In the genomic region with DNA sequence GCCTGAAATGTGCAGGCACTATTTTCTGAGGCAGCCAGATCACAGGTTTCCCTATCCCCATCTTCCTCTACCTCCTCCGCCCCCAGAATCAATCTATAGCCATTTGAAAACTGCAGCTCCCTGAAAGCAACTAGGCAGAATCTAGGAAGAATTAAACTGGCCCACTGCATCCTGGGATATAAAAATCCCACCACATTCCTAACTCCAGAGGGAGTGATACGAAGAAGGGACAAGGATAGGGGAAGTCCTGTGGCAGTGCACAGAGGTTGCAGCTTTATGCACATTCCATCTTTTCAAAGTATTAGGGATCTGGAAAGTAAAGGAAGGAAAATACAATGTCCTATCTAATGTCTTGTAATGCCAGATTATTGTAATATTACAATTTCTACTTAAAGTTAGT, we compare ENCODE assay signal across 14 cellular contexts. TPM values are rescaled to one million over a fixed set of nuclear protein-coding genes. Genes with fewer than 3 reads are reported as not detected.
DNase-seq lines count a peak whose midpoint lies in the region; ATAC-seq, FAIRE-seq and TF ChIP-seq lines count a peak whose summit lies in the region.
"Had no signal": no experiment of that assay in that cellular context is flagged by ENCODE, and none has a peak within 500 bp of the region (broad histone marks: within the 10 kb centered on the region; RNA-seq: fewer than 3 reads in every experiment).

No MANE protein-coding gene starts in this region.

- ATAC-seq in body of pancreas (no peak), HG03139 (IDR thresholded peaks at IDR 0.05; ENCODE audit: unreplicated experiment) (no peak)
- ATAC-seq: activated CD8-positive, alpha-beta T cell treated with anti-CD3 and anti-CD28 coated beads, Interleukin-2, amount 10 ng/mL, durations not matched to agents 7 days and 5 days had no signal

- TF ChIP-seq POLR2A in endothelial cell of umbilical vein (IDR thresholded peaks at IDR 0.05; ENCODE audit: low read depth, low read length): no peak
- no peak for TF ChIP-seq POLR2A in body of pancreas (IDR thresholded peaks at IDR 0.05)

- H3K79me2 ChIP-seq in MM.1S (ENCODE audit: low read length) (no peaks in the 10 kb centered on the region), endothelial cell of umbilical vein (ENCODE audit: control insufficient read depth, insufficient read depth, low read length) (no peaks in the 10 kb centered on the region)

- no peak overlapping the region for H3K4me3 Mint-ChIP-seq in nephron progenitor cell
- H3K4me3 Mint-ChIP-seq: activated CD8-positive, alpha-beta T cell treated with anti-CD3 and anti-CD28 coated beads, Interleukin-2, amount 10 ng/mL, durations not matched to agents 7 days and 5 days; activated naive CD8-positive, alpha-beta T cell had no signal

- no peaks in the 10 kb centered on the region for H3K9me2 ChIP-seq in MM.1S (replicated peaks; ENCODE audit: insufficient read depth, low read length)

- no peak overlapping the region for H3K9ac ChIP-seq in MM.1S (ENCODE audit: low read length)
- no peak overlapping the region for H3K9ac ChIP-seq in endothelial cell of umbilical vein (replicated peaks; ENCODE audit: extremely low read depth, insufficient read depth, low read length)

- FAIRE-seq in endothelial cell of umbilical vein (lab: Jason Lieb, UNC): no peak
- FAIRE-seq: GM12891, keratinocyte had no signal

- dilution Hi-C loops in endothelial cell of umbilical vein (cut with MboI; ENCODE audit: extremely low pct_ligation_motif_present, low sequenced_read_pairs): no loop called here

- H3F3A ChIP-seq in MM.1S (ENCODE audit: insufficient read depth, low read length): no peaks in the 10 kb centered on the region

- H3K4me1 Mint-ChIP-seq in nephron progenitor cell: peaks cover 22% of the 10 kb centered on the region

- POLR2A ChIA-PET in endothelial cell of umbilical vein (lab: Charles Lee): no interaction called here

- intact Hi-C loops in endothelial cell of umbilical vein (cut with micrococcal nuclease): no loop called here
- intact Hi-C loops in body of pancreas (cut with DNase I): no loop called here

- H3K9me3 ChIP-seq in BE2C (no peaks in the 10 kb centered on the region), MM.1S (replicated peaks; ENCODE audit: insufficient read depth, low read length) (no peaks in the 10 kb centered on the region), endothelial cell of umbilical vein (replicated peaks; ENCODE audit: control insufficient read depth, insufficient read depth, low read length) (no peaks in the 10 kb centered on the region), body of pancreas (no peaks in the 10 kb centered on the region)
- H3K9me3 ChIP-seq: Caco-2 had no signal

- H3K27ac ChIP-seq in MM.1S (ENCODE audit: low read length) (no peak overlapping the region), endothelial cell of umbilical vein (ENCODE audit: insufficient read depth, low read depth, low read length) (no peak overlapping the region), body of pancreas (no peak overlapping the region)

- no peaks in the 10 kb centered on the region for H3K9me1 ChIP-seq in endothelial cell of umbilical vein (replicated peaks; ENCODE audit: control insufficient read depth, extremely low read depth, insufficient read depth, low read length)

- no peak for DNase-seq in BE2C
- DNase-seq in MM.1S: no peak
- DNase-seq in endothelial cell of umbilical vein (ENCODE audit: low read depth, low spot score): no peak
- DNase-seq in nephron progenitor cell: no peak
- no peak for DNase-seq in NK-92 (lab: John Stamatoyannopoulos, UW; ENCODE audit: unreplicated experiment)
- DNase-seq in body of pancreas: no peak
- DNase-seq in NCI-H510A treated with DMSO at 0.1 percent for 48 hours (lab: John Stamatoyannopoulos, UW): no peak
- DNase-seq: activated CD8-positive, alpha-beta T cell treated with anti-CD3 and anti-CD28 coated beads, Interleukin-2, amount 10 ng/mL, durations not matched to agents 7 days and 5 days; posterior cingulate gyrus had no signal

- no TSS peak for BruUV-seq in endothelial cell of umbilical vein (replicated peaks; lab: Mats Ljungman, UMichigan)

- peak; percentile 48 for TF ChIP-seq CTCF in BE2C (IDR thresholded peaks at IDR 0.05; ENCODE audit: low read depth, low read length)
- TF ChIP-seq CTCF in MM.1S (IDR thresholded peaks at IDR 0.05; ENCODE audit: low read length): no peak
- TF ChIP-seq CTCF in endothelial cell of umbilical vein (IDR thresholded peaks at IDR 0.05; ENCODE audit: extremely low read depth in 1 of 2, insufficient read depth in 1 of 2, low read depth in 1 of 2, low read length in 2 of 2): peak in 1 of 2 donors; percentile 11
- TF ChIP-seq CTCF in nephron progenitor cell (IDR thresholded peaks at IDR 0.05): peak; percentile 21
- no peak for TF ChIP-seq CTCF in body of pancreas (IDR thresholded peaks at IDR 0.05)

- H3K36me3 Mint-ChIP-seq in nephron progenitor cell (ENCODE audit: low read depth): no peaks in the 10 kb centered on the region

- H3K4me2 ChIP-seq in MM.1S (ENCODE audit: low read depth, low read length): peak overlapping the region; percentile 29; the same call in 1 of the 2 replicates
- H3K4me2 ChIP-seq in endothelial cell of umbilical vein (ENCODE audit: insufficient read depth, low read length): no peak overlapping the region

- H3K36me3 ChIP-seq in BE2C (no peaks in the 10 kb centered on the region), MM.1S (replicated peaks; ENCODE audit: insufficient read depth, low read length) (no peaks in the 10 kb centered on the region), endothelial cell of umbilical vein (ENCODE audit: control insufficient read depth in 2 of 2, extremely low read depth in 1 of 2, insufficient read depth in 2 of 2, low read length in 2 of 2) (no peaks in the 10 kb centered on the region), body of pancreas (replicated peaks in 1 of 2; ENCODE audit: insufficient read depth in 1 of 2, low read depth in 2 of 2) (no peaks in the 10 kb centered on the region)

- H2AFZ ChIP-seq in MM.1S (ENCODE audit: low read length) (no peak overlapping the region; the same call in 1 of the 2 replicates), endothelial cell of umbilical vein (ENCODE audit: low read depth, low read length) (peak overlapping the region; percentile 34)

- CTCF ChIA-PET in endothelial cell of umbilical vein (lab: Charles Lee): interaction anchor here (1.0 to 2.0 kb wide), 7 partner anchors 10 to 99 kb away, joined by 3 to 8 read pairs (median 3); partner anchors contain the start of gene HERC3

- H3K27ac Mint-ChIP-seq in nephron progenitor cell: no peak overlapping the region
- H3K27ac Mint-ChIP-seq: activated CD8-positive, alpha-beta T cell treated with anti-CD3 and anti-CD28 coated beads, Interleukin-2, amount 10 ng/mL, durations not matched to agents 7 days and 5 days; activated naive CD8-positive, alpha-beta T cell had no signal

- H3K9me3 Mint-ChIP-seq in nephron progenitor cell: no peaks in the 10 kb centered on the region

- H3K4me3 ChIP-seq in BE2C (ENCODE audit: low read depth, low read length): no peak overlapping the region
- H3K4me3 ChIP-seq in MM.1S (ENCODE audit: low read length): no peak overlapping the region
- no peak overlapping the region for H3K4me3 ChIP-seq in endothelial cell of umbilical vein (replicated peaks in 1 of 3; ENCODE audit: insufficient read depth in 1 of 3, low read depth in 1 of 3, low read length in 3 of 3)
- H3K4me3 ChIP-seq in body of pancreas: no peak overlapping the region

- WGBS in body of pancreas, 2 donors: 73 to 84% methylated on average over 2 of the region's 2 CpGs

- H3K27me3 Mint-ChIP-seq in nephron progenitor cell (ENCODE audit: low read depth, poor library complexity): no peaks in the 10 kb centered on the region

- H3K27me3 ChIP-seq in BE2C: no peaks in the 10 kb centered on the region
- H3K27me3 ChIP-seq in MM.1S (replicated peaks; ENCODE audit: insufficient read depth, low read length): no peaks in the 10 kb centered on the region
- no peaks in the 10 kb centered on the region for H3K27me3 ChIP-seq in endothelial cell of umbilical vein (ENCODE audit: control insufficient read depth in 2 of 2, insufficient read depth in 2 of 2, low read length in 2 of 2)
- H3K27me3 ChIP-seq in body of pancreas: no peaks in the 10 kb centered on the region

- H4K20me1 ChIP-seq in MM.1S (ENCODE audit: insufficient read depth, low read length): no peaks in the 10 kb centered on the region
- H4K20me1 ChIP-seq in endothelial cell of umbilical vein (replicated peaks; ENCODE audit: control insufficient read depth, extremely low read depth, insufficient read depth, low read length): no peaks in the 10 kb centered on the region

- H3K4me1 ChIP-seq in BE2C (no peaks in the 10 kb centered on the region), MM.1S (ENCODE audit: low read length) (peaks cover 11% of the 10 kb centered on the region), endothelial cell of umbilical vein (ENCODE audit: control insufficient read depth, extremely low read depth, insufficient read depth, low read length) (no peaks in the 10 kb centered on the region), body of pancreas (no peaks in the 10 kb centered on the region)

TF ChIP-seq in endothelial cell of umbilical vein, 7 proteins besides CTCF, POLR2A, EP300 and RAD21 (continues in another document):
- TF ChIP-seq JUN (IDR thresholded peaks at IDR 0.05; ENCODE audit: borderline replicate concordance, insufficient read depth, insufficient read length, low read depth): no peak
- TF ChIP-seq EZH2 (IDR thresholded peaks at IDR 0.05; ENCODE audit: borderline replicate concordance, low read depth, low read length, severe bottlenecking): no peak

RNA-seq across cellular contexts. Expression of gene HERC3, which starts 18.3 kb away (rescaled TPM):
- polyA plus RNA-seq in BE2C (2012; ENCODE audit: insufficient read depth, insufficient read length, low read depth): 4.8 TPM
- total RNA-seq in endothelial cell of umbilical vein (21.2 and 25.6 TPM in 2 replicates), body of pancreas (10 to 100 TPM; 10.9 to 19.5 TPM)
- polyA plus RNA-seq in endothelial cell of umbilical vein: 4.3 and 6.3 TPM in 2 replicates
- polyA plus RNA-seq in endothelial cell of umbilical vein (2011; cell fraction: cytosol; rRNA removed): 6.6 and 7.0 TPM in 2 replicates
- 12.9 and 18.7 TPM in 2 replicates for polyA plus RNA-seq in endothelial cell of umbilical vein (2011; cell fraction: nucleus; rRNA removed)
- 12.2 and 15.4 TPM in 2 replicates for polyA plus RNA-seq in endothelial cell of umbilical vein (2012)
- polyA minus RNA-seq in endothelial cell of umbilical vein: 25.6 and 26.1 TPM in 2 replicates
- 5.1 TPM for polyA minus RNA-seq in endothelial cell of umbilical vein (2011; cell fraction: cytosol; rRNA and poly(A)+ RNA removed)
- 29.2 and 41.4 TPM in 2 replicates for polyA minus RNA-seq in endothelial cell of umbilical vein (2011; cell fraction: nucleus; rRNA and poly(A)+ RNA removed)

RNA-seq across cellular contexts. Expression of gene PYURF, which starts 50.4 kb away (rescaled TPM):
- polyA plus RNA-seq in BE2C (2012; ENCODE audit: insufficient read depth, insufficient read length, low read depth): 152 TPM
- total RNA-seq in endothelial cell of umbilical vein: 79.7 and 81.8 TPM in 2 replicates
- 45.0 and 59.1 TPM in 2 replicates for polyA plus RNA-seq in endothelial cell of umbilical vein
- 48.0 and 48.6 TPM in 2 replicates for polyA plus RNA-seq in endothelial cell of umbilical vein (2011; cell fraction: cytosol; rRNA removed)
- 13.5 and 20.1 TPM in 2 replicates for polyA plus RNA-seq in endothelial cell of umbilical vein (2011; cell fraction: nucleus; rRNA removed)
- polyA plus RNA-seq in endothelial cell of umbilical vein (2012): 82.9 and 119 TPM in 2 replicates
- 24.0 and 27.8 TPM in 2 replicates for polyA minus RNA-seq in endothelial cell of umbilical vein
- polyA minus RNA-seq in endothelial cell of umbilical vein (2011; cell fraction: cytosol; rRNA and poly(A)+ RNA removed): 16.6 TPM
- 6.7 and 8.7 TPM in 2 replicates for polyA minus RNA-seq in endothelial cell of umbilical vein (2011; cell fraction: nucleus; rRNA and poly(A)+ RNA removed)
- 10 to 100 TPM; 56.4 to 79.4 TPM for total RNA-seq in body of pancreas

Comparison
In these comparisons a context has a peak if more than half of its experiments do, and no peak if none do; other contexts are left out.
1. CTCF ChIP-seq: peak in BE2C (single experiment) and nephron progenitor cell (single experiment); none in MM.1S (single experiment) and body of pancreas (0 of 7).